Comparison of ENCODE assay signal across 16 cellular contexts in the genomic region with DNA sequence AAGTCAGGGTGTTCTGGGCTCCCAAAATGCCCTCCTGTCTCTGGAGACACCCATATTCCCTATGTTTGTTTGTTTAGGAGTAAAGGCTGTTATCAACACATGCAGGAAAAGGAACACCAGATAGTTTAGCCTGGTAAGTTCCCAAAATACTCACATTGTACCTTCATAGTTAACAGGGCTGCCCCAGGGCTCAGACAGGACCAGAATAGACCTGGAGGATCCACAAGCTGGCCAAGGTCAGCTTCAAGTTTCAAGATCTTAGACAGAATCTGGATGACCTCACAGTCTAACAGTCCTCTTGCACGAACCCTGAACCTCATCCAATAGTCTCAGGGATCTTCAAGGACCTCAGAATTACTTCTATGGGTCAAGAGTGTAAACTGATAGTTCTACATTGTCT. TPM values are rescaled to one million over a fixed set of nuclear protein-coding genes. Genes with fewer than 3 reads are reported as not detected.
DNase-seq lines count a peak whose midpoint lies in the region; ATAC-seq and TF ChIP-seq lines count a peak whose summit lies in the region.
"Had no signal": no experiment of that assay in that cellular context is flagged by ENCODE, and none has a peak within 500 bp of the region (broad histone marks: within the 10 kb centered on the region; RNA-seq: fewer than 3 reads in every experiment).

No MANE protein-coding gene starts in this region.

- H3K27ac Mint-ChIP-seq in activated T-cell treated with anti-CD3 and anti-CD28 coated beads, Interleukin-2, amount 50 U/mL, for 72 hours = no peak overlapping the region
- H3K27ac Mint-ChIP-seq: CD4-positive, alpha-beta memory T cell; H9 had no signal

- H3K9me3 ChIP-seq in cardiac muscle cell (ENCODE audit: low read depth) (no peaks in the 10 kb centered on the region), left ventricle myocardium inferior (replicated peaks) (no peaks in the 10 kb centered on the region), gastrocnemius medialis (no peaks in the 10 kb centered on the region), tibial artery (no peaks in the 10 kb centered on the region)
- H3K9me3 ChIP-seq: BLaER1 had no signal

- H3K36me3 Mint-ChIP-seq in activated T-cell treated with anti-CD3 and anti-CD28 coated beads, Interleukin-2, amount 50 U/mL, for 72 hours (ENCODE audit: insufficient read depth in 2 of 2) = no peaks in the 10 kb centered on the region
- H3K36me3 Mint-ChIP-seq: CD14-positive monocyte; CD4-positive, alpha-beta memory T cell had no signal

- no peaks in the 10 kb centered on the region for H3K36me3 ChIP-seq in cardiac muscle cell
- H3K36me3 ChIP-seq in left ventricle myocardium inferior = no peaks in the 10 kb centered on the region
- H3K36me3 ChIP-seq in gastrocnemius medialis = no peaks in the 10 kb centered on the region
- no peaks in the 10 kb centered on the region for H3K36me3 ChIP-seq in tibial artery
- H3K36me3 ChIP-seq: BLaER1 had no signal

- H3K9me3 Mint-ChIP-seq in activated T-cell treated with anti-CD3 and anti-CD28 coated beads, Interleukin-2, amount 50 U/mL, for 72 hours = peaks cover 0 to 2% of the 10 kb centered on the region in 2 donors
- H3K9me3 Mint-ChIP-seq: CD14-positive monocyte had no signal

- peak; percentile 72 to 78 for ATAC-seq in gastrocnemius medialis
- ATAC-seq in activated T-cell treated with anti-CD3 and anti-CD28 coated beads, Interleukin-2, amount 50 U/mL, for 72 hours (replicated peaks in 1 of 2) = no peak
- ATAC-seq in GM18867 (IDR thresholded peaks at IDR 0.05; ENCODE audit: unreplicated experiment) = no peak

- TF ChIP-seq CTCF in cardiac muscle cell (IDR thresholded peaks at IDR 0.05; ENCODE audit: low read depth, low read length) (no peak), left ventricle myocardium inferior (IDR thresholded peaks at IDR 0.05; ENCODE audit: borderline replicate concordance) (no peak), coronary artery (IDR thresholded peaks at IDR 0.05) (no peak), gastrocnemius medialis (IDR thresholded peaks at IDR 0.05 in 4 of 5, conservative IDR thresholded peaks at IDR 0.05 in 1 of 5) (no peak), tibial artery (IDR thresholded peaks at IDR 0.05) (no peak)

- H3K27me3 ChIP-seq in cardiac muscle cell (no peaks in the 10 kb centered on the region), left ventricle myocardium inferior (ENCODE audit: low read depth) (no peaks in the 10 kb centered on the region), gastrocnemius medialis (no peaks in the 10 kb centered on the region), tibial artery (no peaks in the 10 kb centered on the region)
- H3K27me3 ChIP-seq: BLaER1 had no signal

- peaks cover 6% of the 10 kb centered on the region for H3K27me3 Mint-ChIP-seq in activated T-cell treated with anti-CD3 and anti-CD28 coated beads, Interleukin-2, amount 50 U/mL, for 72 hours (ENCODE audit: low read depth)

- no peak for DNase-seq in cardiac muscle cell (ENCODE audit: low read depth in 1 of 2, low spot score in 1 of 2)
- DNase-seq in left ventricle myocardium inferior = no peak
- no peak for DNase-seq in coronary artery (ENCODE audit: low spot score)
- DNase-seq in gastrocnemius medialis = peak in 1 of 2 donors; percentile 20
- no peak for DNase-seq in tibial artery
- DNase-seq in activated T-cell treated with anti-CD3 and anti-CD28 coated beads, Interleukin-2, amount 50 U/mL, for 72 hours = no peak
- no peak for DNase-seq in NCI-H774 (lab: John Stamatoyannopoulos, UW)
- DNase-seq: 8988T; CD4-positive, alpha-beta memory T cell; DMS153; DMS79; GF-D8; H9 had no signal

- peak overlapping the region; percentile 52 for H3K27ac ChIP-seq in cardiac muscle cell
- no peak overlapping the region for H3K27ac ChIP-seq in left ventricle myocardium inferior (replicated peaks)
- peak overlapping the region; percentile 63 to 79 for H3K27ac ChIP-seq in coronary artery
- H3K27ac ChIP-seq in gastrocnemius medialis = peak overlapping the region in 2 of 4 donors; percentile 21 to 33
- peak overlapping the region; percentile 8 to 63 for H3K27ac ChIP-seq in tibial artery
- H3K27ac ChIP-seq: BLaER1 had no signal

- H3K4me3 ChIP-seq in cardiac muscle cell (no peak overlapping the region), left ventricle myocardium inferior (no peak overlapping the region), coronary artery (no peak overlapping the region), gastrocnemius medialis (no peak overlapping the region), tibial artery (no peak overlapping the region)
- H3K4me3 ChIP-seq: BLaER1 had no signal

- TF ChIP-seq POLR2A in gastrocnemius medialis (IDR thresholded peaks at IDR 0.05) = no peak

- in situ Hi-C loops in gastrocnemius medialis (cut with MboI; ENCODE audit: low sequenced_read_pairs in 4 of 4) = no loop called here

- intact Hi-C loops in left ventricle myocardium inferior (cut with micrococcal nuclease) = no loop called here
- intact Hi-C loops in gastrocnemius medialis (cut with DNase I; ENCODE audit: low total_unique reads) = no loop called here
- intact Hi-C loops in tibial artery (cut with DNase I; ENCODE audit: low total_unique reads) = no loop called here

- peaks cover 13% of the 10 kb centered on the region for H3K4me1 Mint-ChIP-seq in activated T-cell treated with anti-CD3 and anti-CD28 coated beads, Interleukin-2, amount 50 U/mL, for 72 hours (ENCODE audit: low read depth)

- H3K4me3 Mint-ChIP-seq in activated T-cell treated with anti-CD3 and anti-CD28 coated beads, Interleukin-2, amount 50 U/mL, for 72 hours = no peak overlapping the region
- H3K4me3 Mint-ChIP-seq: CD14-positive monocyte; CD4-positive, alpha-beta memory T cell; H9 had no signal

- H3K4me1 ChIP-seq in cardiac muscle cell (ENCODE audit: low read depth) (peaks cover 6% of the 10 kb centered on the region), left ventricle myocardium inferior (peaks cover 3% of the 10 kb centered on the region), gastrocnemius medialis (peaks cover 6 to 12% of the 10 kb centered on the region in 2 donors), tibial artery (peaks cover 0 to 33% (median 11%) of the 10 kb centered on the region in 4 donors)
- H3K4me1 ChIP-seq: BLaER1 had no signal

RNA-seq across cellular contexts. Expression of a gene that starts 18.1 kb away (rescaled TPM):
- total RNA-seq in cardiac muscle cell = 386 and 610 TPM in 2 replicates
- polyA plus RNA-seq in cardiac muscle cell = 473 and 1,006 TPM in 2 replicates
- 348 TPM for total RNA-seq in left ventricle myocardium inferior
- 10 to 100 TPM; 60.3 to 94.8 (median 79.3) TPM for total RNA-seq in gastrocnemius medialis
- 100 to 1,000 TPM; 416 to 532 TPM for total RNA-seq in activated T-cell treated with anti-CD3 and anti-CD28 coated beads, Interleukin-2, amount 50 U/mL, for 72 hours

RNA-seq across cellular contexts. Expression of a gene that starts 53.6 kb away (rescaled TPM):
- total RNA-seq in cardiac muscle cell (31.7 and 47.8 TPM in 2 replicates), left ventricle myocardium inferior (11.3 TPM), gastrocnemius medialis (10 to 100 TPM in 2 of 4 donors, 1 to 10 TPM in 2; 5.1 to 17.5 (median 9.0) TPM)
- polyA plus RNA-seq in cardiac muscle cell = 28.3 and 33.7 TPM in 2 replicates
- total RNA-seq in activated T-cell treated with anti-CD3 and anti-CD28 coated beads, Interleukin-2, amount 50 U/mL, for 72 hours = 10 to 100 TPM; 24.9 to 28.8 TPM

Comparison
In these comparisons a context has a peak if more than half of its experiments do, and no peak if none do; other contexts are left out.
1. ATAC-seq: peak in gastrocnemius medialis (2 of 2); none in activated T-cell treated with anti-CD3 and anti-CD28 coated beads, Interleukin-2, amount 50 U/mL, for 72 hours (0 of 2) and GM18867 (single experiment).